ENCODE assay signal across 8 cellular contexts in genomic region chr22:45164217-45165123, GRCh38. TPM values are rescaled to one million over a fixed set of nuclear protein-coding genes. Genes with fewer than 3 reads are reported as not detected.
DNase-seq lines count a peak whose midpoint lies in the region; ATAC-seq, FAIRE-seq and TF ChIP-seq lines count a peak whose summit lies in the region.

No MANE protein-coding gene starts in this region.

- TF ChIP-seq CTCF in bronchial epithelial cell (IDR thresholded peaks at IDR 0.05; ENCODE audit: insufficient read depth, low read length, severe bottlenecking) (no peak), kidney epithelial cell (IDR thresholded peaks at IDR 0.05; ENCODE audit: insufficient read depth, low read length, poor library complexity, severe bottlenecking) (no peak)

- H3K36me3 ChIP-seq in bronchial epithelial cell (ENCODE audit: control insufficient read depth, insufficient read depth, low read length): peaks cover 2% of the 10 kb centered on the region
- H3K36me3 ChIP-seq in kidney epithelial cell (ENCODE audit: control insufficient read depth, insufficient read depth, low read length): no peaks in the 10 kb centered on the region

- peak overlapping the region; percentile 68 for H3K4me3 ChIP-seq in bronchial epithelial cell (ENCODE audit: low read depth, low read length)
- H3K4me3 ChIP-seq in kidney epithelial cell (ENCODE audit: low read depth, low read length): peak overlapping the region; percentile 73

- no peaks in the 10 kb centered on the region for H3K27me3 Mint-ChIP-seq in T-helper 1 cell treated with Interleukin-12 subunit alpha and Interleukin-12 subunit beta and Interleukin-4 antibody, amounts not matched to agents 30 μg/mL and 1 μg/mL, for 36 hours (ENCODE audit: low read depth)

- no peaks in the 10 kb centered on the region for H3K9me3 Mint-ChIP-seq in T-helper 1 cell treated with Interleukin-12 subunit alpha and Interleukin-12 subunit beta and Interleukin-4 antibody, amounts not matched to agents 30 μg/mL and 1 μg/mL, for 36 hours

- no peak for FAIRE-seq in bronchial epithelial cell (lab: Jason Lieb, UNC)

- no peaks in the 10 kb centered on the region for H3K27me3 ChIP-seq in bronchial epithelial cell (ENCODE audit: control insufficient read depth, insufficient read depth, low read length)
- no peaks in the 10 kb centered on the region for H3K27me3 ChIP-seq in kidney epithelial cell (ENCODE audit: control insufficient read depth, insufficient read depth, low read length)

- H3K4me3 Mint-ChIP-seq in T-helper 1 cell treated with Interleukin-12 subunit alpha and Interleukin-12 subunit beta and Interleukin-4 antibody, amounts not matched to agents 30 μg/mL and 1 μg/mL, for 36 hours: peak overlapping the region; percentile 99

- H3K4me1 Mint-ChIP-seq in T-helper 1 cell treated with Interleukin-12 subunit alpha and Interleukin-12 subunit beta and Interleukin-4 antibody, amounts not matched to agents 30 μg/mL and 1 μg/mL, for 36 hours (ENCODE audit: low read depth): peaks cover 52% of the 10 kb centered on the region

- peak overlapping the region; percentile 95 for H3K27ac Mint-ChIP-seq in T-helper 1 cell treated with Interleukin-12 subunit alpha and Interleukin-12 subunit beta and Interleukin-4 antibody, amounts not matched to agents 30 μg/mL and 1 μg/mL, for 36 hours

- peak; percentile 26 for ATAC-seq in HG02981 (IDR thresholded peaks at IDR 0.05; ENCODE audit: unreplicated experiment)

- peaks cover 34% of the 10 kb centered on the region for H3K36me3 Mint-ChIP-seq in T-helper 1 cell treated with Interleukin-12 subunit alpha and Interleukin-12 subunit beta and Interleukin-4 antibody, amounts not matched to agents 30 μg/mL and 1 μg/mL, for 36 hours (ENCODE audit: low read depth)

- DNase-seq in NCI-H2171 treated with DMSO at 0.1 percent for 48 hours (lab: John Stamatoyannopoulos, UW): peak; percentile 31
- DNase-seq in NCI-H2171 (lab: John Stamatoyannopoulos, UW): no peak
- DNase-seq in bronchial epithelial cell (ENCODE audit: low read depth): no peak
- DNase-seq in kidney epithelial cell (ENCODE audit: low read depth): no peak
- DNase-seq in stimulated activated CD4-positive, alpha-beta T cell treated with anti-CD3 and anti-CD28 coated beads, Interleukin-4, amount 100 ng/mL, for 4 hours: peak; percentile 14 to 40
- DNase-seq in NOMO-1 treated with DMSO at 0.1 percent for 48 hours (lab: John Stamatoyannopoulos, UW; ENCODE audit: unreplicated experiment): no peak

RNA-seq across cellular contexts. Expression of gene NUP50, which starts 0.7 kb away (rescaled TPM):
- 66.6 and 74.2 TPM in 2 replicates for total RNA-seq in bronchial epithelial cell
- 58.1 and 63.0 TPM in 2 replicates for total RNA-seq in kidney epithelial cell

Comparison
In these comparisons a context has a peak if more than half of its experiments do, and no peak if none do; other contexts are left out.
1. DNase-seq: peak in NCI-H2171 treated with DMSO at 0.1 percent for 48 hours (single experiment) and stimulated activated CD4-positive, alpha-beta T cell treated with anti-CD3 and anti-CD28 coated beads, Interleukin-4, amount 100 ng/mL, for 4 hours (2 of 2); none in NCI-H2171 (single experiment), bronchial epithelial cell (single experiment), kidney epithelial cell (single experiment) and NOMO-1 treated with DMSO at 0.1 percent for 48 hours (single experiment).